ENCODE assay signal across 26 cellular contexts in the genomic region with DNA sequence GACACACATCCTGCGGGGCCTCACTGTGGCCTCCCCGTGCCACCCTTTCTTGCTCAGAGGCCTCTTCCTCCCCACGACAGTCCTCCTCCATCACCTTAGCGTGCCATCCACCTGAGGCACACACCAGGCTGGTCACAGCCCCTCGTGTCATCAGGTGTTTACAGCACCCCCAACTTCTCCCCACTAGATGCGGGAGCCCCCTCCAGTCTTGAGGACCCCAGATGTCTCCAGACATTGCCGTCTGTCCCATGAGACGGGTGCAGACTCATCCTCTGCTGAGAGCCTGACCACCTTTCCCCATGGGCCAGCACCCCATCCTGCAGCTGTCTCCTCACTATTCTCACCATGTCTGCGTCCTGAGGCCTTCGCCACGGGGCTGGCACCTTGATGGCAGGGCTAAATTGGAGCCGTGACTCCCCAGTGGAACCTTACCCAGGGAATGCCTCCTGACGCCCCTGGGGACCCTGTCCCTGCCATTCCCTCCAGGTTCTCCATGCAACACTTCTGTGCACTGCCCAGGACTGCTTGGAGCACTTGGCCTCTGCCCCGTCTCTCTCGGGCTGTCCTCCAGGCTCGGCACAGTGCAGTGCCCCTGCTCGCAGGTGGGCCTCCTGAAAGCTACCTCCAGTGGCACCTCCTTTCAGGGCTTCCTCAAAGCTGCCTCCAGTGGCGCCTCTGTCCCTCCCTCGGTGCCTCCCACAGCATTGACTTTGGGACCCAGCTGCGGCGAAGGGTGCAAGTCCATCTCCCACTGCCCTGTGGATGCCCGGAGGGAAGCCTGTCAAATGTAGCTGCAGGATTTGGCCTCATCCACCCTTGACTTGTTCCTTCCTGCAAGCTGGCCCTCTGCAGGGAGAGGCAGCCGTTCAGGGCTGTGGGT.
"Had no signal": no experiment of that assay in that cellular context is flagged by ENCODE, and none has a peak within 500 bp of the region (broad histone marks: within the 10 kb centered on the region; RNA-seq: fewer than 3 reads in every experiment).

No MANE protein-coding gene starts in this region.

- ATAC-seq: activated CD8-positive, alpha-beta memory T cell treated with anti-CD3 and anti-CD28 coated beads, Interleukin-2, amount 10 ng/mL, durations not matched to agents 7 days and 5 days had no signal

- H3K27ac ChIP-seq: brain microvascular endothelial cell, WERI-Rb-1 had no signal

- H3K4me1 Mint-ChIP-seq: activated CD4-positive, alpha-beta memory T cell treated with anti-CD3 and anti-CD28 coated beads, Interleukin-2, amount 10 ng/mL, durations not matched to agents 7 days and 5 days; activated CD8-positive, alpha-beta memory T cell treated with anti-CD3 and anti-CD28 coated beads, Interleukin-2, amount 10 ng/mL, durations not matched to agents 7 days and 5 days had no signal

- H3K9me3 ChIP-seq: MG63 had no signal

- H3K4me3 ChIP-seq: MG63 had no signal

- H3K9me3 Mint-ChIP-seq: activated CD4-positive, alpha-beta memory T cell treated with anti-CD3 and anti-CD28 coated beads, Interleukin-2, amount 10 ng/mL, durations not matched to agents 7 days and 5 days had no signal

- H3K27me3 ChIP-seq: brain microvascular endothelial cell, MG63 had no signal

- H3K4me3 Mint-ChIP-seq: activated CD4-positive, alpha-beta memory T cell treated with anti-CD3 and anti-CD28 coated beads, Interleukin-2, amount 10 ng/mL, durations not matched to agents 7 days and 5 days; activated CD8-positive, alpha-beta memory T cell treated with anti-CD3 and anti-CD28 coated beads, Interleukin-2, amount 10 ng/mL, durations not matched to agents 7 days and 5 days had no signal

- H3K36me3 ChIP-seq: brain microvascular endothelial cell, MG63, WERI-Rb-1 had no signal

- H3K27ac Mint-ChIP-seq: activated CD4-positive, alpha-beta memory T cell treated with anti-CD3 and anti-CD28 coated beads, Interleukin-2, amount 10 ng/mL, durations not matched to agents 7 days and 5 days; activated CD8-positive, alpha-beta memory T cell treated with anti-CD3 and anti-CD28 coated beads, Interleukin-2, amount 10 ng/mL, durations not matched to agents 7 days and 5 days had no signal

- DNase-seq: activated CD4-positive, alpha-beta memory T cell treated with anti-CD3 and anti-CD28 coated beads, Interleukin-2, amount 10 ng/mL, durations not matched to agents 7 days and 5 days; activated CD4-positive, alpha-beta T cell treated with anti-CD3 and anti-CD28 coated beads for 1 hour; activated CD4-positive, alpha-beta T cell treated with anti-CD3 and anti-CD28 coated beads for 48 hours; activated CD4-positive, CD25-positive, alpha-beta regulatory T cell; activated CD8-positive, alpha-beta memory T cell treated with anti-CD3 and anti-CD28 coated beads for 24 hours; activated CD8-positive, alpha-beta memory T cell treated with anti-CD3 and anti-CD28 coated beads, Interleukin-2, amount 10 ng/mL, durations not matched to agents 7 days and 5 days; activated CD8-positive, alpha-beta memory T cell treated with anti-CD3 and anti-CD28 coated beads, Interleukin-2, amount 50 U/mL, for 48 hours; activated effector memory CD4-positive, alpha-beta T cell treated with Interleukin-2 at 50 U/mL for 16 hours; activated naive CD4-positive, alpha-beta T cell treated with anti-CD3 and anti-CD28 coated beads, Interleukin-2, amount 50 U/mL, for 16 hours; activated T-cell treated with anti-CD3 and anti-CD28 coated beads, Interleukin-2, amount 50 U/mL, for 48 hours; anterior cingulate cortex; brain microvascular endothelial cell; central memory CD4-positive, alpha-beta T cell; Kasumi-1; KG1; MG63; NCI-H1048; NCI-H1105 treated with DMSO at 0.1 percent for 48 hours; NCI-H1436; NCI-H1694; NCI-H1930; NCI-H345; NCI-H524 treated with DMSO at 0.1 percent for 48 hours; Right ventricle myocardium superior; T1000; WERI-Rb-1 had no signal

- H3K36me3 Mint-ChIP-seq: activated CD8-positive, alpha-beta memory T cell treated with anti-CD3 and anti-CD28 coated beads, Interleukin-2, amount 10 ng/mL, durations not matched to agents 7 days and 5 days had no signal
